15 cellular contexts compared by ENCODE assay signal in genomic region chr1:209622841-209623829, GRCh38. TPM values are rescaled to one million over a fixed set of nuclear protein-coding genes. Genes with fewer than 3 reads are reported as not detected.
"Had no signal": no experiment of that assay in that cellular context is flagged by ENCODE, and none has a peak within 500 bp of the region (broad histone marks: within the 10 kb centered on the region; RNA-seq: fewer than 3 reads in every experiment).

No MANE protein-coding gene starts in this region.

- H3K27ac Mint-ChIP-seq: activated CD4-positive, alpha-beta T cell treated with anti-CD3 and anti-CD28 coated beads, Interleukin-2, amount 10 ng/mL, durations not matched to agents 7 days and 5 days; activated naive CD4-positive, alpha-beta T cell treated with anti-CD3 and anti-CD28 coated beads for 36 hours; stimulated activated effector memory CD8-positive, alpha-beta T cell treated with anti-CD3 and anti-CD28 coated beads, Interleukin-12 subunit alpha, Interleukin-12 subunit beta, amount 100 ng/mL, for 72 hours had no signal

- H3K4me3 Mint-ChIP-seq: activated CD4-positive, alpha-beta T cell treated with anti-CD3 and anti-CD28 coated beads, Interleukin-2, amount 10 ng/mL, durations not matched to agents 7 days and 5 days; activated naive CD4-positive, alpha-beta T cell treated with anti-CD3 and anti-CD28 coated beads for 36 hours; dendritic cell treated with granulocyte-macrophage colony-stimulating factor and Interleukin-4, amounts not matched to agents 40 ng/mL and 50 ng/mL, for 4 days; stimulated activated effector memory CD8-positive, alpha-beta T cell treated with anti-CD3 and anti-CD28 coated beads, Interleukin-12 subunit alpha, Interleukin-12 subunit beta, amount 100 ng/mL, for 72 hours had no signal

- ATAC-seq: lower lobe of right lung; stimulated activated effector memory CD8-positive, alpha-beta T cell treated with anti-CD3 and anti-CD28 coated beads, Interleukin-12 subunit alpha, Interleukin-12 subunit beta, amount 100 ng/mL, for 72 hours had no signal

- FAIRE-seq: astrocyte had no signal

- H3K36me3 ChIP-seq: neutrophil, right atrium auricular region, tibial nerve had no signal

- H3K27me3 ChIP-seq: right atrium auricular region, tibial nerve had no signal

- H3K9me3 Mint-ChIP-seq: activated CD4-positive, alpha-beta T cell treated with anti-CD3 and anti-CD28 coated beads, Interleukin-2, amount 10 ng/mL, durations not matched to agents 7 days and 5 days; activated naive CD4-positive, alpha-beta T cell treated with anti-CD3 and anti-CD28 coated beads for 36 hours; dendritic cell treated with granulocyte-macrophage colony-stimulating factor and Interleukin-4, amounts not matched to agents 40 ng/mL and 50 ng/mL, for 4 days; stimulated activated effector memory CD8-positive, alpha-beta T cell treated with anti-CD3 and anti-CD28 coated beads, Interleukin-12 subunit alpha, Interleukin-12 subunit beta, amount 100 ng/mL, for 72 hours had no signal

- H3K27ac ChIP-seq: lower lobe of right lung, skin epidermis, tibial nerve had no signal

- H3K4me3 ChIP-seq: lower lobe of right lung, right atrium auricular region, skin epidermis, tibial nerve had no signal

- H3K9me3 ChIP-seq: lower lobe of right lung, neutrophil, right atrium auricular region, tibial nerve had no signal

- DNase-seq: activated CD4-positive, alpha-beta T cell treated with anti-CD3 and anti-CD28 coated beads, Interleukin-2, amount 10 ng/mL, durations not matched to agents 7 days and 5 days; activated CD4-positive, CD25-positive, alpha-beta regulatory T cell; activated CD8-positive, alpha-beta memory T cell treated with anti-CD3 and anti-CD28 coated beads for 24 hours; activated naive CD4-positive, alpha-beta T cell treated with anti-CD3 and anti-CD28 coated beads for 36 hours; erythroblast; lower lobe of right lung; midbrain had no signal

- H3K27me3 Mint-ChIP-seq: activated CD4-positive, alpha-beta T cell treated with anti-CD3 and anti-CD28 coated beads, Interleukin-2, amount 10 ng/mL, durations not matched to agents 7 days and 5 days had no signal

RNA-seq across cellular contexts. Expression of gene CAMK1G, which starts 39.6 kb away (rescaled TPM):
- total RNA-seq: activated CD4-positive, alpha-beta T cell treated with anti-CD3 and anti-CD28 coated beads, Interleukin-2, amount 10 ng/mL, durations not matched to agents 7 days and 5 days; T-helper 2 cell treated with Interferon-gamma antibody and Interleukin-4, amounts not matched to agents 100 ng/mL and 5 ng/mL, for 36 hours had no signal
